In genomic region chr18:60649816-60650215, GRCh38 we compare ENCODE assay signal across 25 cellular contexts.
A peak's percentile ranks its signal among the peaks of the same experiment; 100 is the strongest.
DNase-seq lines count a peak whose midpoint lies in the region; FAIRE-seq and TF ChIP-seq lines count a peak whose summit lies in the region.
"Had no signal": no experiment of that assay in that cellular context is flagged by ENCODE, and none has a peak within 500 bp of the region (broad histone marks: within the 10 kb centered on the region; RNA-seq: fewer than 3 reads in every experiment).

No MANE protein-coding gene starts in this region.

- H3K27me3 Mint-ChIP-seq in mesothelial cell of epicardium (ENCODE audit: low read depth): peaks cover 6% of the 10 kb centered on the region
- H3K27me3 Mint-ChIP-seq: activated CD4-positive, alpha-beta T cell treated with anti-CD3 and anti-CD28 coated beads for 36 hours; brain; CD4-positive, alpha-beta T cell; T-helper 17 cell had no signal

- FAIRE-seq in HTR-8/SVneo (lab: Jason Lieb, UNC): no peak
- FAIRE-seq: H54 had no signal

- no peaks in the 10 kb centered on the region for H3K9me3 Mint-ChIP-seq in mesothelial cell of epicardium
- H3K9me3 Mint-ChIP-seq: brain; CD4-positive, alpha-beta T cell had no signal

- TF ChIP-seq CTCF in mesothelial cell of epicardium (IDR thresholded peaks at IDR 0.05; ENCODE audit: unreplicated experiment) (no peak), hepatocyte (IDR thresholded peaks at IDR 0.05; ENCODE audit: poor library complexity) (no peak)

- H3K4me1 ChIP-seq in hepatocyte (ENCODE audit: insufficient read depth): no peaks in the 10 kb centered on the region
- H3K4me1 ChIP-seq: adrenal gland, heart left ventricle, stomach, transverse colon had no signal

- H3K4me3 Mint-ChIP-seq in mesothelial cell of epicardium: no peak overlapping the region
- H3K4me3 Mint-ChIP-seq: activated CD4-positive, alpha-beta T cell treated with anti-CD3 and anti-CD28 coated beads for 36 hours; brain; CD4-positive, alpha-beta T cell; T-helper 17 cell had no signal

- no peaks in the 10 kb centered on the region for H3K36me3 ChIP-seq in hepatocyte (replicated peaks; ENCODE audit: insufficient read depth, low read depth)
- H3K36me3 ChIP-seq: adrenal gland, heart left ventricle, stomach, transverse colon had no signal

- no peak overlapping the region for H2AFZ ChIP-seq in hepatocyte

- WGBS in hepatocyte (ENCODE audit: low lambda C conversion rate, missing lambda C conversion rate): 71% methylated on average over 2 of the region's 2 CpGs

- DNase-seq in NCI-H1436 (lab: John Stamatoyannopoulos, UW) (peak; percentile 33), NCI-H1436 treated with DMSO at 0.1 percent for 48 hours (lab: John Stamatoyannopoulos, UW) (no peak), NCI-H345 treated with DMSO at 0.1 percent for 48 hours (lab: John Stamatoyannopoulos, UW; ENCODE audit: unreplicated experiment) (peak; percentile 58), SHP77 treated with DMSO at 0.1 percent for 48 hours (lab: John Stamatoyannopoulos, UW) (peak; percentile 64), HTR-8/SVneo (ENCODE audit: insufficient read length, low spot score) (no peak), mesothelial cell of epicardium (ENCODE audit: low spot score in 2 of 2, unreplicated experiment in 2 of 2) (no peak), hepatocyte (ENCODE audit: low spot score) (no peak)
- no peak for DNase-seq in activated effector memory CD4-positive, alpha-beta T cell treated with anti-CD3 and anti-CD28 coated beads, Interleukin-2, amount 50 U/mL, for 16 hours
- DNase-seq: 8988T; activated CD4-positive, alpha-beta T cell treated with anti-CD3 and anti-CD28 coated beads for 36 hours; activated CD8-positive, alpha-beta memory T cell treated with anti-CD3 and anti-CD28 coated beads for 24 hours; activated T-cell treated with anti-CD3 and anti-CD28 coated beads, Interleukin-2, amount 50 U/mL, for 1 hour; adrenal gland; CD4-positive, alpha-beta T cell; effector CD8-positive, alpha-beta T cell; GF-D8; heart left ventricle; left cardiac atrium; mammary epithelial cell; stomach; T-helper 17 cell; transverse colon had no signal

- no peak overlapping the region for H3K27ac Mint-ChIP-seq in mesothelial cell of epicardium
- H3K27ac Mint-ChIP-seq: activated CD4-positive, alpha-beta T cell treated with anti-CD3 and anti-CD28 coated beads for 36 hours; CD4-positive, alpha-beta T cell; T-helper 17 cell had no signal

- no peak overlapping the region for H3K4me2 ChIP-seq in hepatocyte

- no peaks in the 10 kb centered on the region for H3K4me1 Mint-ChIP-seq in mesothelial cell of epicardium
- H3K4me1 Mint-ChIP-seq: activated CD4-positive, alpha-beta T cell treated with anti-CD3 and anti-CD28 coated beads for 36 hours; T-helper 17 cell had no signal

- no peaks in the 10 kb centered on the region for H4K20me1 ChIP-seq in hepatocyte (ENCODE audit: insufficient read depth, poor library complexity, severe bottlenecking)

- no peaks in the 10 kb centered on the region for H3K36me3 Mint-ChIP-seq in mesothelial cell of epicardium
- H3K36me3 Mint-ChIP-seq: brain had no signal

- H3K79me2 ChIP-seq in hepatocyte: no peaks in the 10 kb centered on the region

- H3K27ac ChIP-seq in hepatocyte: no peak overlapping the region
- H3K27ac ChIP-seq: heart left ventricle, SK-N-MC, stomach, transverse colon had no signal

- no peaks in the 10 kb centered on the region for H3K9me3 ChIP-seq in hepatocyte (ENCODE audit: low read depth)
- H3K9me3 ChIP-seq: adrenal gland, heart left ventricle, stomach, transverse colon had no signal

- no peaks in the 10 kb centered on the region for H3K27me3 ChIP-seq in hepatocyte
- H3K27me3 ChIP-seq: adrenal gland, heart left ventricle, stomach, transverse colon had no signal

- no peak overlapping the region for H3K4me3 ChIP-seq in hepatocyte
- H3K4me3 ChIP-seq: adrenal gland, heart left ventricle, SK-N-MC, stomach, transverse colon had no signal

- no peaks in the 10 kb centered on the region for H3K9me2 ChIP-seq in hepatocyte (replicated peaks; ENCODE audit: insufficient read depth)

Comparison
In these comparisons a context has a peak if more than half of its experiments do, and no peak if none do; other contexts are left out.
1. DNase-seq: peak in NCI-H1436 (single experiment), NCI-H345 treated with DMSO at 0.1 percent for 48 hours (single experiment) and SHP77 treated with DMSO at 0.1 percent for 48 hours (single experiment); none in NCI-H1436 treated with DMSO at 0.1 percent for 48 hours (single experiment), activated effector memory CD4-positive, alpha-beta T cell treated with anti-CD3 and anti-CD28 coated beads, Interleukin-2, amount 50 U/mL, for 16 hours (single experiment), HTR-8/SVneo (single experiment), mesothelial cell of epicardium (0 of 2) and hepatocyte (single experiment).